ENCODE assay signal across 2 cellular contexts in the genomic region with DNA sequence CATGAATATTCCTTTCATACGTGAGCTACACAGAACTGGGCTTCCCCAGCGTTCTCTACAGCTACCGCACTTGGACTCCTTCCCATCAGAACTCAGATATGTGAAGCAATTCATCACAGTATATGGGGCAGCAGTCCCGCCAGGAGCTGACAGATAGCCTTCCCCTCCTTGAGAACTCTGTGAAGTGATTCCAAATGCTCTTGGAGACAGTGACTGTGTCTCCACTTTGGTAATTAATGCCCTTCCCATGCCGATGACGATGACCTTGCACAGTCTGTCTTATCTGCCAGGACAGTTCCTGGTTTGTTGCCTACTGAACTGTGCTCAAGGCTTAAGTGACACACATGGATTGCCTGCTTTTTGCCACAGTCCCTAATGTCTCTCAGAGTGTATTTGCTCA.
A peak's percentile ranks its signal among the peaks of the same experiment; 100 is the strongest.
TF ChIP-seq lines count a peak whose summit lies in the region.

No MANE protein-coding gene starts in this region.

TF ChIP-seq in SK-N-SH, 30 proteins besides CTCF, POLR2A, EP300 and RAD21 (continued from another document):
- TF ChIP-seq, protein P1, sequence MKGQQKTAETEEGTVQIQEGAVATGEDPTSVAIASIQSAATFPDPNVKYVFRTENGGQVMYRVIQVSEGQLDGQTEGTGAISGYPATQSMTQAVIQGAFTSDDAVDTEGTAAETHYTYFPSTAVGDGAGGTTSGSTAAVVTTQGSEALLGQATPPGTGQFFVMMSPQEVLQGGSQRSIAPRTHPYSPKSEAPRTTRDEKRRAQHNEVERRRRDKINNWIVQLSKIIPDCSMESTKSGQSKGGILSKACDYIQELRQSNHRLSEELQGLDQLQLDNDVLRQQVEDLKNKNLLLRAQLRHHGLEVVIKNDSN (IDR thresholded peaks at IDR 0.05; ENCODE audit: borderline replicate concordance, low read depth): no peak
- peak; percentile 53; the same call in 1 of the 2 replicates for TF ChIP-seq MXI1 (IDR thresholded peaks at IDR 0.05; ENCODE audit: low read depth, low read length)

TF ChIP-seq in HEK293T, 16 proteins besides CTCF, POLR2A, EP300 and RAD21:
- TF ChIP-seq BHLHE40 (IDR thresholded peaks at IDR 0.05; ENCODE audit: borderline replicate concordance) (no peak), TARDBP (IDR thresholded peaks at IDR 0.05) (no peak), ZNF384 (IDR thresholded peaks at IDR 0.05) (no peak), CTBP1 (IDR thresholded peaks at IDR 0.05; ENCODE audit: borderline replicate concordance) (no peak), SUZ12 (IDR thresholded peaks at IDR 0.05) (no peak), NFRKB (IDR thresholded peaks at IDR 0.05) (no peak), LEF1 (IDR thresholded peaks at IDR 0.05; ENCODE audit: borderline replicate concordance) (no peak)
- TF ChIP-seq, protein P2, sequence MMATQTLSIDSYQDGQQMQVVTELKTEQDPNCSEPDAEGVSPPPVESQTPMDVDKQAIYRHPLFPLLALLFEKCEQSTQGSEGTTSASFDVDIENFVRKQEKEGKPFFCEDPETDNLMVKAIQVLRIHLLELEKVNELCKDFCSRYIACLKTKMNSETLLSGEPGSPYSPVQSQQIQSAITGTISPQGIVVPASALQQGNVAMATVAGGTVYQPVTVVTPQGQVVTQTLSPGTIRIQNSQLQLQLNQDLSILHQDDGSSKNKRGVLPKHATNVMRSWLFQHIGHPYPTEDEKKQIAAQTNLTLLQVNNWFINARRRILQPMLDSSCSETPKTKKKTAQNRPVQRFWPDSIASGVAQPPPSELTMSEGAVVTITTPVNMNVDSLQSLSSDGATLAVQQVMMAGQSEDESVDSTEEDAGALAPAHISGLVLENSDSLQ (IDR thresholded peaks at IDR 0.05): no peak
